9 cellular contexts compared by ENCODE assay signal in the genomic region with DNA sequence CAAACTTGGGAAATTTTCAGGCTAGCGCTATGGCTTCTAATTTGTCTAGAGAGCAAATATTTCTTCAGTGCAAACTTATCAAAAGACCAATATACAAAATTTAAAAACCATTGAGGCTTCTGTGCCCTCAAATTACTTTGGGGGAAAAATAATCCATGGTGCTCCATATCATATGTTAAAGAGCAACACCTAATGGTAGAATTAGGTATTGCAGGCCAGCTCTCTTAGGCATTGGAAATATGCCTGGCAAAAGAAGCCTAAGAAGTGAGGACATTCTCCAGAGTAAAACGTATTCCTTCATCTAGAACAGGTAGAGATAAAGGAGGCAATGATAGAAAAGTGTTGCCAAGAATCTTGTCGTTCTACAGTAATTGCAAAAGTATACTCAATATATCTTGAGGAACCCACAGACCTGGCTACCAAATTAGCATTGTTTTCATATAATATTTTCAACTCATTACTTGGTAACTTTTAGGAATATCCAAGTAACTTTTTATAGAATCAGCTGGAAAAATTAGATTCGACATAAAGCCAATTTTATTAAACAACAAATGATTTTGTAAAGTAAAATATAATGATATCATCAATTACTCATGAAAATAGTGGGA.
DNase-seq lines count a peak whose midpoint lies in the region; ATAC-seq and TF ChIP-seq lines count a peak whose summit lies in the region.
"Had no signal": no experiment of that assay in that cellular context is flagged by ENCODE, and none has a peak within 500 bp of the region (broad histone marks: within the 10 kb centered on the region; RNA-seq: fewer than 3 reads in every experiment).

No MANE protein-coding gene starts in this region.

- no peaks in the 10 kb centered on the region for H3K79me2 ChIP-seq in GM23248 (ENCODE audit: insufficient read depth)

- no peaks in the 10 kb centered on the region for H3K4me1 ChIP-seq in GM23248 (ENCODE audit: insufficient read depth)
- H3K4me1 ChIP-seq in left lung, result no peaks in the 10 kb centered on the region

- TF ChIP-seq CTCF in CD14-positive monocyte (IDR thresholded peaks at IDR 0.05) (peak; percentile 95), WERI-Rb-1 (IDR thresholded peaks at IDR 0.05; ENCODE audit: low read depth, low read length) (peak; percentile 66), left lung (IDR thresholded peaks at IDR 0.05) (peak; percentile 72 to 79)

- no peak overlapping the region for H3K27ac ChIP-seq in GM23248
- no peak overlapping the region for H3K27ac ChIP-seq in WERI-Rb-1
- H3K27ac ChIP-seq in left lung, result no peak overlapping the region

- intact Hi-C loops in CD14-positive monocyte (cut with micrococcal nuclease), result no loop called here
- intact Hi-C loops in left lung (cut with DNase I), result no loop called here

- no peak overlapping the region for H2AFZ ChIP-seq in GM23248

- no peaks in the 10 kb centered on the region for H3K27me3 ChIP-seq in GM23248 (replicated peaks; ENCODE audit: insufficient read depth)
- no peaks in the 10 kb centered on the region for H3K27me3 ChIP-seq in WERI-Rb-1 (ENCODE audit: insufficient read depth, low read depth, severe bottlenecking)
- H3K27me3 ChIP-seq in left lung, result no peaks in the 10 kb centered on the region

- H3K4me3 ChIP-seq in GM23248, result no peak overlapping the region
- H3K4me3 ChIP-seq in WERI-Rb-1 (ENCODE audit: low read depth, low read length), result no peak overlapping the region
- H3K4me3 ChIP-seq in left lung, result no peak overlapping the region

- no peak overlapping the region for H3K4me2 ChIP-seq in GM23248 (ENCODE audit: unreplicated experiment)

- no peaks in the 10 kb centered on the region for H4K20me1 ChIP-seq in GM23248 (ENCODE audit: insufficient read depth)

- peaks cover 15% of the 10 kb centered on the region for H3K4me1 Mint-ChIP-seq in CD14-positive monocyte
- H3K4me1 Mint-ChIP-seq: activated naive CD4-positive, alpha-beta T cell treated with anti-CD3 and anti-CD28 coated beads, Interleukin-2, amount 50 U/mL, for 24 hours had no signal

- H3K9me2 ChIP-seq in GM23248 (ENCODE audit: insufficient read depth), result no peaks in the 10 kb centered on the region

- no peak overlapping the region for H3K9ac ChIP-seq in GM23248

- H3K36me3 ChIP-seq in GM23248 (ENCODE audit: low read depth) (no peaks in the 10 kb centered on the region), WERI-Rb-1 (no peaks in the 10 kb centered on the region), left lung (no peaks in the 10 kb centered on the region)

- no peak overlapping the region for H3K4me3 Mint-ChIP-seq in CD14-positive monocyte
- H3K4me3 Mint-ChIP-seq: activated naive CD4-positive, alpha-beta T cell treated with anti-CD3 and anti-CD28 coated beads, Interleukin-2, amount 50 U/mL, for 24 hours had no signal

- peaks cover 0 to 3% (median 0%) of the 10 kb centered on the region in 7 donors for H3K9me3 Mint-ChIP-seq in CD14-positive monocyte
- H3K9me3 Mint-ChIP-seq: activated naive CD4-positive, alpha-beta T cell treated with anti-CD3 and anti-CD28 coated beads, Interleukin-2, amount 50 U/mL, for 24 hours had no signal

- no peaks in the 10 kb centered on the region for H3K36me3 Mint-ChIP-seq in CD14-positive monocyte
- H3K36me3 Mint-ChIP-seq: activated naive CD4-positive, alpha-beta T cell treated with anti-CD3 and anti-CD28 coated beads, Interleukin-2, amount 50 U/mL, for 24 hours had no signal

- no peaks in the 10 kb centered on the region for H3K27me3 Mint-ChIP-seq in CD14-positive monocyte (ENCODE audit: low read depth in 3 of 3)

- WGBS in GM23248 (ENCODE audit: low coverage in 1 of 2, low lambda C conversion rate in 2 of 2, missing lambda C conversion rate in 2 of 2), 2 experiments, result 8 to 9% methylated on average over 4 of the region's 4 CpGs

- in situ Hi-C loops in GM23248 (cut with MboI), result no loop called here

- no peak overlapping the region for H3K27ac Mint-ChIP-seq in CD14-positive monocyte
- H3K27ac Mint-ChIP-seq: activated naive CD4-positive, alpha-beta T cell treated with anti-CD3 and anti-CD28 coated beads, Interleukin-2, amount 50 U/mL, for 24 hours had no signal

- DNase-seq in CD14-positive monocyte (ENCODE audit: low spot score) (no peak), GM23248 (peak; percentile 38), WERI-Rb-1 (no peak), left lung (no peak), COLO829 (ENCODE audit: low spot score) (no peak), putamen (ENCODE audit: low spot score) (no peak)

- ATAC-seq in left lung (peak; percentile 44), GM21515 (IDR thresholded peaks at IDR 0.05; ENCODE audit: unreplicated experiment) (no peak), GM18520 (IDR thresholded peaks at IDR 0.05; ENCODE audit: unreplicated experiment) (no peak)

- H3K9me3 ChIP-seq in GM23248 (ENCODE audit: low read depth), result no peaks in the 10 kb centered on the region
- no peaks in the 10 kb centered on the region for H3K9me3 ChIP-seq in WERI-Rb-1 (ENCODE audit: severe bottlenecking)
- H3K9me3 ChIP-seq in left lung, result peaks cover 0 to 10% of the 10 kb centered on the region in 2 donors

- no peaks in the 10 kb centered on the region for H3F3A ChIP-seq in GM23248 (ENCODE audit: insufficient read depth)
